In genomic region chr9:77177894-77178794, GRCh38 we compare ENCODE assay signal across 8 cellular contexts. TPM values are rescaled to one million over a fixed set of nuclear protein-coding genes. Genes with fewer than 3 reads are reported as not detected.
DNase-seq lines count a peak whose midpoint lies in the region; ATAC-seq and TF ChIP-seq lines count a peak whose summit lies in the region.

No MANE protein-coding gene starts in this region.

- DNase-seq in Caco-2, result peak; percentile 4 to 26
- peak; percentile 45 for DNase-seq in LoVo (ENCODE audit: low spot score)
- peak; percentile 56 for DNase-seq in activated B cell treated with CpG ODN at 0.5 μM for 24 hours
- peak; percentile 24 to 37 for DNase-seq in central memory CD8-positive, alpha-beta T cell (ENCODE audit: low spot score in 2 of 2)
- peak; percentile 65 for DNase-seq in kidney tubule cell (ENCODE audit: low spot score)
- peak; percentile 48 for DNase-seq in stimulated activated CD4-positive, alpha-beta T cell treated with anti-CD3 and anti-CD28 coated beads, Interleukin-1b, Interleukin-23, amount 100 ng/mL, for 48 hours
- no peak for DNase-seq in NCI-H2107 treated with DMSO at 0.1 percent for 48 hours (lab: John Stamatoyannopoulos, UW; ENCODE audit: unreplicated experiment)

- no peak for TF ChIP-seq CTCF in Caco-2 (IDR thresholded peaks at IDR 0.05; ENCODE audit: insufficient read depth in 1 of 2, low read depth in 1 of 2, low read length in 1 of 2, severe bottlenecking in 1 of 2, unreplicated experiment in 1 of 2)
- no peak for TF ChIP-seq CTCF in activated B cell treated with CpG ODN at 0.5 μM for 24 hours (IDR thresholded peaks at IDR 0.05)

- peak overlapping the region; percentile 39 for H3K4me3 ChIP-seq in Caco-2 (ENCODE audit: low read depth, low read length)

- no peaks in the 10 kb centered on the region for H3K36me3 Mint-ChIP-seq in Caco-2 (ENCODE audit: insufficient read depth, unreplicated experiment)
- H3K36me3 Mint-ChIP-seq in activated B cell treated with CpG ODN at 0.5 μM for 24 hours (ENCODE audit: low read depth), result peaks cover 3% of the 10 kb centered on the region
- peaks cover 7% of the 10 kb centered on the region for H3K36me3 Mint-ChIP-seq in central memory CD8-positive, alpha-beta T cell (ENCODE audit: insufficient read depth)

- H3K4me1 Mint-ChIP-seq in Caco-2 (ENCODE audit: low read depth, unreplicated experiment), result no peaks in the 10 kb centered on the region
- peaks cover 29% of the 10 kb centered on the region for H3K4me1 Mint-ChIP-seq in activated B cell treated with CpG ODN at 0.5 μM for 24 hours
- peaks cover 27% of the 10 kb centered on the region for H3K4me1 Mint-ChIP-seq in central memory CD8-positive, alpha-beta T cell

- H3K27me3 ChIP-seq in Caco-2 (replicated peaks; ENCODE audit: control insufficient read depth, insufficient read depth, low read length), result no peaks in the 10 kb centered on the region

- H3K9me3 Mint-ChIP-seq in Caco-2 (ENCODE audit: unreplicated experiment) (no peaks in the 10 kb centered on the region), activated B cell treated with CpG ODN at 0.5 μM for 24 hours (no peaks in the 10 kb centered on the region)
- H3K9me3 Mint-ChIP-seq in central memory CD8-positive, alpha-beta T cell, result no peaks in the 10 kb centered on the region

- intact Hi-C loops in Caco-2 (cut with micrococcal nuclease; ENCODE audit: unreplicated experiment) (no loop called here), activated B cell treated with CpG ODN at 0.5 μM for 24 hours (cut with micrococcal nuclease) (loop anchor here (1.0 to 5.0 kb wide), 8 partner anchors 11 to 1119 kb away; partner anchors contain the start of genes CEP78, GCNT1, GNAQ and PSAT1)

- H3K9me3 ChIP-seq in Caco-2, result no peaks in the 10 kb centered on the region

- H3K4me3 Mint-ChIP-seq in Caco-2 (ENCODE audit: unreplicated experiment), result peak overlapping the region; percentile 75
- H3K4me3 Mint-ChIP-seq in activated B cell treated with CpG ODN at 0.5 μM for 24 hours, result peak overlapping the region; percentile 92
- peak overlapping the region; percentile 95 for H3K4me3 Mint-ChIP-seq in central memory CD8-positive, alpha-beta T cell

- POLR2A ChIA-PET in Caco-2 (lab: Charles Lee), result no interaction called here
- POLR2A ChIA-PET in activated B cell treated with CpG ODN at 0.5 μM for 24 hours (lab: Charles Lee), result interaction anchor here (1.6 kb wide), 1 partner anchor 784 kb away, joined by 14 read pairs; the partner anchor contains the start of gene RFK

- H3K27ac Mint-ChIP-seq in Caco-2 (ENCODE audit: unreplicated experiment), result no peak overlapping the region
- peak overlapping the region; percentile 83 for H3K27ac Mint-ChIP-seq in activated B cell treated with CpG ODN at 0.5 μM for 24 hours
- peak overlapping the region; percentile 92 for H3K27ac Mint-ChIP-seq in central memory CD8-positive, alpha-beta T cell (ENCODE audit: low read depth)

- peak; percentile 19 for ATAC-seq in GM21723 (IDR thresholded peaks at IDR 0.05; ENCODE audit: unreplicated experiment)
- ATAC-seq in activated B cell treated with CpG ODN at 0.5 μM for 24 hours (ENCODE audit: low read depth), result peak; percentile 3
- ATAC-seq in central memory CD8-positive, alpha-beta T cell (replicated peaks; ENCODE audit: extremely low read depth, poor library complexity, severe bottlenecking), result peak; percentile 31

- CTCF ChIA-PET in Caco-2 (lab: Charles Lee) (no interaction called here), activated B cell treated with CpG ODN at 0.5 μM for 24 hours (lab: Charles Lee) (no interaction called here)

- H3K4me1 ChIP-seq in Caco-2, result no peaks in the 10 kb centered on the region

- H3K27me3 Mint-ChIP-seq in Caco-2 (ENCODE audit: insufficient read depth, unreplicated experiment) (no peaks in the 10 kb centered on the region), activated B cell treated with CpG ODN at 0.5 μM for 24 hours (no peaks in the 10 kb centered on the region)
- no peaks in the 10 kb centered on the region for H3K27me3 Mint-ChIP-seq in central memory CD8-positive, alpha-beta T cell

- TSS peak; percentile 31 for BruUV-seq in Caco-2 (replicated peaks; lab: Mats Ljungman, UMichigan)

- H3K36me3 ChIP-seq in Caco-2 (ENCODE audit: control insufficient read depth, insufficient read depth, low read length), result no peaks in the 10 kb centered on the region

RNA-seq across cellular contexts. Expression of gene VPS13A, which starts 0.8 kb away (rescaled TPM):
- total RNA-seq in Caco-2 (2022), result 14.3 and 16.9 TPM in 2 replicates
- total RNA-seq in activated B cell treated with CpG ODN at 0.5 μM for 24 hours, result 58.0 and 69.8 TPM in 2 replicates
